10 cellular contexts compared by ENCODE assay signal in the genomic region with DNA sequence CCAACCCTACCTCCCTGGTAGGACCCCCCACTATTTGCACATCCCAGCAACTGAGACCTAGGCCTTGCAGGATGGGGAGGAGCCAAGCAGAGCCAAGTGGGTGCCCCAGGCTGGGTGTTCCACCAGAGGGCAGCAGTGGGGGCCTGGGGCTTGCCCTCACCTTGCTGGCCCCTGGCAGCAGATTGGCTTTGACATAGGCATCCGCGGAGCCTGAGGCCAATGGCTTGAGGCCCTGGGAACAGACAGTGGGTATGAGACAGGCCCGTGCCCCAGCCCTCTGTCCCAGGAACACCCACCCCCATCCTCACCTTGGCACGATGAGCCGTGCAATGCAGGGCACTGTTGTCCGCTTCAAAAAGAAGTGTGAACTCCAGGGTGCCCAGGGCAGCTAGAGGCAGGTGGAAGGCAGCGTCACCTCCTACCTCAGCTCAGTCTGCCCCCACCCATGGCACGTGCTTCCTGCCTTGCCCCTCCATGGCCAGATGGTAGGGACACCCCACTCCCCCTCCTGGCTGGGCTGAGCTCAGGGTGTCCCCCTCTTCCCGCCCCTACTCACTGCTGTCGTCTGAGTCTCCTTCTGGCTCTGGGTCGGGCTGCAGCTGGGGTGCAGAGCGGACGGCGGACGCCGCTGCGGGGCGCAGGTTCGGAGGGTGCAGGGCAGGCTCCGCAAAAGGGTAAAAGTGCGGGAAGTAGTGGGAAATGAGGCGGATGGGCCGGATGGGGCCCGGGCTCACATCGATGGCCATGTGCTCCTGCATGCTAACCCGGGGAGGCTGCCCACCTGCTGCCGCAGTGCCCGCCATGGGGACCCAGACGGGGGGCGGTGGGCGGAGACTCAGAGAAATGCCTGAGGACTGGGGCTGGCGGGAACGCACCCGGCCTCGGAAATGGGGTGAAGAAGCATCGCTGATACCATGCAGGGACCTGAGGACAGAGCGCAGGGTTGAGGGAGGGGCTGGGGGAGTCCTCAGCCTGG. TPM values are rescaled to one million over a fixed set of nuclear protein-coding genes. Genes with fewer than 3 reads are reported as not detected.
A peak's percentile ranks its signal among the peaks of the same experiment; 100 is the strongest.
DNase-seq lines count a peak whose midpoint lies in the region; ATAC-seq and TF ChIP-seq lines count a peak whose summit lies in the region.
"Had no signal": no experiment of that assay in that cellular context is flagged by ENCODE, and none has a peak within 500 bp of the region (broad histone marks: within the 10 kb centered on the region; RNA-seq: fewer than 3 reads in every experiment).

No MANE protein-coding gene starts in this region.

- H3K9me3 Mint-ChIP-seq in natural killer cell treated with Interleukin-12 subunit alpha and Interleukin-12 subunit beta and Interleukin-15 and Interleukin-18, amount 100 ng/mL, for 72 hours = no peaks in the 10 kb centered on the region

- H3K27ac ChIP-seq in coronary artery = no peak overlapping the region

- H3K4me3 ChIP-seq in coronary artery = no peak overlapping the region

- H3K27me3 Mint-ChIP-seq in natural killer cell treated with Interleukin-12 subunit alpha and Interleukin-12 subunit beta and Interleukin-15 and Interleukin-18, amount 100 ng/mL, for 72 hours = no peaks in the 10 kb centered on the region

- H3K27ac Mint-ChIP-seq in natural killer cell treated with Interleukin-12 subunit alpha and Interleukin-12 subunit beta and Interleukin-15 and Interleukin-18, amount 100 ng/mL, for 72 hours = peak overlapping the region; percentile 95 to 98

- TF ChIP-seq CTCF in coronary artery (IDR thresholded peaks at IDR 0.05) = no peak

- no peak overlapping the region for H3K4me3 Mint-ChIP-seq in natural killer cell treated with Interleukin-12 subunit alpha and Interleukin-12 subunit beta and Interleukin-15 and Interleukin-18, amount 100 ng/mL, for 72 hours

- ATAC-seq in natural killer cell treated with Interleukin-12 subunit alpha and Interleukin-12 subunit beta and Interleukin-15 and Interleukin-18, amount 100 ng/mL, for 72 hours = peak; percentile 41 to 47

- H3K4me1 Mint-ChIP-seq in natural killer cell treated with Interleukin-12 subunit alpha and Interleukin-12 subunit beta and Interleukin-15 and Interleukin-18, amount 100 ng/mL, for 72 hours (ENCODE audit: low read depth in 2 of 2) = peaks cover 6 to 24% of the 10 kb centered on the region in 2 donors

- DNase-seq in D341Med (ENCODE audit: low spot score) (peak; percentile 78), HuH-7.5 (ENCODE audit: low spot score) (peak; percentile 98), T1000 (lab: John Stamatoyannopoulos, UW) (peak; percentile 8), coronary artery (ENCODE audit: low spot score) (peak; percentile 69), cortex of kidney (lab: John Stamatoyannopoulos, UW) (no peak), middle frontal gyrus (ENCODE audit: extremely low spot score, low spot score) (no peak)
- peak; percentile 73 for DNase-seq in natural killer cell treated with Interleukin-12 subunit alpha and Interleukin-12 subunit beta and Interleukin-15 and Interleukin-18, amount 100 ng/mL, for 72 hours (ENCODE audit: low spot score)
- DNase-seq in effector CD4-positive, alpha-beta T cell = no peak

- H3K36me3 Mint-ChIP-seq in natural killer cell treated with Interleukin-12 subunit alpha and Interleukin-12 subunit beta and Interleukin-15 and Interleukin-18, amount 100 ng/mL, for 72 hours = no peaks in the 10 kb centered on the region

RNA-seq across cellular contexts. Expression of a gene that starts 9.0 kb away (rescaled TPM):
- 100 to 1,000 TPM; 246 to 381 TPM for total RNA-seq in natural killer cell treated with Interleukin-12 subunit alpha and Interleukin-12 subunit beta and Interleukin-15 and Interleukin-18, amount 100 ng/mL, for 72 hours

RNA-seq across cellular contexts. Expression of a gene that starts 14.0 kb away (rescaled TPM):
- total RNA-seq in natural killer cell treated with Interleukin-12 subunit alpha and Interleukin-12 subunit beta and Interleukin-15 and Interleukin-18, amount 100 ng/mL, for 72 hours = 10 to 100 TPM in 1 of 2 donors, 1 to 10 TPM in 1; 9.9 to 11.5 TPM

RNA-seq across cellular contexts. Expression of a gene that starts 23.8 kb away (rescaled TPM):
- not detected for total RNA-seq in natural killer cell treated with Interleukin-12 subunit alpha and Interleukin-12 subunit beta and Interleukin-15 and Interleukin-18, amount 100 ng/mL, for 72 hours
- total RNA-seq: skeletal muscle tissue; T-helper 2 cell treated with Interferon-gamma antibody and Interleukin-4, amounts not matched to agents 100 ng/mL and 5 ng/mL, for 36 hours had no signal

RNA-seq across cellular contexts. Expression of a gene that starts 32.1 kb away (rescaled TPM):
- total RNA-seq in natural killer cell treated with Interleukin-12 subunit alpha and Interleukin-12 subunit beta and Interleukin-15 and Interleukin-18, amount 100 ng/mL, for 72 hours = 100 to 1,000 TPM; 539 to 557 TPM

RNA-seq across cellular contexts. Expression of a gene that starts 34.8 kb away (rescaled TPM):
- total RNA-seq in natural killer cell treated with Interleukin-12 subunit alpha and Interleukin-12 subunit beta and Interleukin-15 and Interleukin-18, amount 100 ng/mL, for 72 hours = not detected
- total RNA-seq: skeletal muscle tissue had no signal

Comparison
In these comparisons a context has a peak if more than half of its experiments do, and no peak if none do; other contexts are left out.
1. DNase-seq: peak in D341Med (single experiment), HuH-7.5 (single experiment), T1000 (single experiment), coronary artery (single experiment) and natural killer cell treated with Interleukin-12 subunit alpha and Interleukin-12 subunit beta and Interleukin-15 and Interleukin-18, amount 100 ng/mL, for 72 hours (single experiment); none in cortex of kidney (single experiment), middle frontal gyrus (single experiment) and effector CD4-positive, alpha-beta T cell (single experiment).